12 cellular contexts compared by ENCODE assay signal in the genomic region with DNA sequence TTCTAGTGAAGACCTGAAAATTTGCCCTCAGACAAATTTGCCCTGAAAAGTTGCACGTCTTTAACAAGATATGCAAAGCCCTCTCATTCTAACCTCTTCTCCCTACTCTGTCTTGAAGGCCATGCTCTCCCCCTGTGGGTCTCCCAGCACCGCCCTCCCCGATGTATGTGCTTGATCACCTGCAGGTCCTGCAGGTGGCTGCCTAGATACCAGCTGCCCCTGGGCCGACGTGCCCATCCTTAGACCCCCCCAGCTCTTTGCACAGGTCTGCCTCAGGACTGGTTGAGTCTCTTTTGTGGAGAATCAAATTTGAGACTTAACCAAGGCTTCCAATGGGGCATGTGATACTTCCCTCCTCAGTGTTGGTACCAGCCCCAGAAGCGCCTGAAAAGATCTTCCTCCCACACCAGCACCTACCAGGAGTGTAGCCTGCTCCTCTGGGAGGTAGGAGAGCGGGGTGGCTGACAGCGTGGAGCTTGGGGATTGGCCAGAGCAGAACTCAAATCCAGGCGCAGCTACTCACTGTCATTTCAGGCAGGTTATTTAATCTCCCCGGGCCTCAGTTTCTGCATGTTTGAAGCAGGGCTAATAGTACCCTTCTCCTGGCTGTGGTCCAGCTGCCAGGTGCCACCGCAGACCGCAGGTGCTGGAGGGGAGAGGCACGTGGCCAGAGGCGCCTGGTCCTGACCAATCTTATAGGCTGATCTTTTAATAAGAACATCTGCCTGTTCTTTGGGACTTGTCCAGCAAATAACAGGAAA. TPM values are rescaled to one million over a fixed set of nuclear protein-coding genes. Genes with fewer than 3 reads are reported as not detected.
DNase-seq lines count a peak whose midpoint lies in the region; ATAC-seq and TF ChIP-seq lines count a peak whose summit lies in the region.
"Had no signal": no experiment of that assay in that cellular context is flagged by ENCODE, and none has a peak within 500 bp of the region (broad histone marks: within the 10 kb centered on the region; RNA-seq: fewer than 3 reads in every experiment).

No MANE protein-coding gene starts in this region.

- peak; percentile 46 for DNase-seq in LNCaP clone FGC (ENCODE audit: low read depth)
- peak; percentile 99 for DNase-seq in NCI-H2196 (lab: John Stamatoyannopoulos, UW; ENCODE audit: unreplicated experiment)
- peak in 1 of 2 donors; percentile 65 for DNase-seq in breast epithelium (ENCODE audit: low spot score in 2 of 2)
- DNase-seq in suprapubic skin (ENCODE audit: low spot score in 2 of 2), result no peak
- DNase-seq in omental fat pad (ENCODE audit: low spot score), result no peak
- DNase-seq in brain microvascular endothelial cell, result no peak
- DNase-seq: activated CD4-positive, alpha-beta T cell treated with anti-CD3 and anti-CD28 coated beads for 1 hour; CD8-positive, alpha-beta memory T cell; small intestine had no signal

- H3K4me1 ChIP-seq in breast epithelium, result peaks cover 0 to 7% of the 10 kb centered on the region in 2 donors
- H3K4me1 ChIP-seq in suprapubic skin, result peaks cover 50% of the 10 kb centered on the region

- no peak for TF ChIP-seq EP300 in suprapubic skin (IDR thresholded peaks at IDR 0.05)

- H3K4me3 ChIP-seq in LNCaP clone FGC (ENCODE audit: low read depth, low read length) (no peak overlapping the region), breast epithelium (no peak overlapping the region), suprapubic skin (no peak overlapping the region), brain microvascular endothelial cell (ENCODE audit: low read depth, low read length) (no peak overlapping the region)
- H3K4me3 ChIP-seq: GM12878, MG63 had no signal

- ATAC-seq in HG03159 (IDR thresholded peaks at IDR 0.05; ENCODE audit: unreplicated experiment) (no peak), omental fat pad (ENCODE audit: low FRiP score) (no peak)
- ATAC-seq: GM12878 had no signal

- in situ Hi-C loops in brain microvascular endothelial cell (cut with HindIII; ENCODE audit: low pct_ligation_motif_present, low sequenced_read_pairs), result no loop called here

- intact Hi-C loops in breast epithelium (cut with DNase I; ENCODE audit: low total_unique reads), result no loop called here

- H3K9me3 ChIP-seq in breast epithelium (no peaks in the 10 kb centered on the region), suprapubic skin (no peaks in the 10 kb centered on the region)
- H3K9me3 ChIP-seq: MG63 had no signal

- H3K27me3 ChIP-seq in breast epithelium (no peaks in the 10 kb centered on the region), suprapubic skin (no peaks in the 10 kb centered on the region), brain microvascular endothelial cell (replicated peaks) (no peaks in the 10 kb centered on the region)
- H3K27me3 ChIP-seq: MG63 had no signal

- no peak for TF ChIP-seq POLR2A in breast epithelium (IDR thresholded peaks at IDR 0.05)
- TF ChIP-seq POLR2A in suprapubic skin (IDR thresholded peaks at IDR 0.05), result no peak

- H3K27ac ChIP-seq in breast epithelium (peak overlapping the region; percentile 82 to 84), suprapubic skin (peak overlapping the region; percentile 52), brain microvascular endothelial cell (no peak overlapping the region)

- 47% methylated on average over 14 of the region's 14 CpGs for WGBS in suprapubic skin

- TF ChIP-seq CTCF in LNCaP clone FGC (IDR thresholded peaks at IDR 0.05; ENCODE audit: control insufficient read depth, extremely low read depth, insufficient read depth), result no peak
- TF ChIP-seq CTCF in breast epithelium (IDR thresholded peaks at IDR 0.05), result no peak
- no peak for TF ChIP-seq CTCF in suprapubic skin (IDR thresholded peaks at IDR 0.05)
- TF ChIP-seq CTCF in omental fat pad (IDR thresholded peaks at IDR 0.05), result no peak
- no peak for TF ChIP-seq CTCF in brain microvascular endothelial cell (IDR thresholded peaks at IDR 0.05; ENCODE audit: low read depth, low read length, missing control alignments)

- H3K36me3 ChIP-seq in breast epithelium (no peaks in the 10 kb centered on the region), suprapubic skin (peaks cover 8% of the 10 kb centered on the region), brain microvascular endothelial cell (replicated peaks) (no peaks in the 10 kb centered on the region)

RNA-seq across cellular contexts. Expression of gene MRPL38, which starts 4.5 kb away (rescaled TPM):
- 10 to 100 TPM; 29.4 to 39.0 (median 36.6) TPM for total RNA-seq in breast epithelium
- total RNA-seq in suprapubic skin, result 100 to 1,000 TPM in 1 of 4 donors, 10 to 100 TPM in 3; 41.7 to 113 (median 50.2) TPM
- 10 to 100 TPM; 24.9 to 46.0 (median 35.6) TPM for total RNA-seq in omental fat pad

RNA-seq across cellular contexts. Expression of gene TRIM65, which starts 12.5 kb away (rescaled TPM):
- total RNA-seq in breast epithelium (10 to 100 TPM; 16.7 to 28.8 (median 23.3) TPM), suprapubic skin (10 to 100 TPM; 22.5 to 44.6 (median 32.1) TPM), omental fat pad (10 to 100 TPM; 10.0 to 37.4 (median 16.2) TPM)

RNA-seq across cellular contexts. Expression of gene TRIM47, which starts 30.9 kb away (rescaled TPM):
- total RNA-seq in breast epithelium (10 to 100 TPM; 15.4 to 26.1 (median 23.3) TPM), suprapubic skin (10 to 100 TPM; 22.8 to 43.1 (median 27.7) TPM), omental fat pad (10 to 100 TPM; 18.5 to 53.8 (median 29.6) TPM)

RNA-seq across cellular contexts. Expression of gene FBF1, which starts 31.6 kb away (rescaled TPM):
- 10 to 100 TPM in 2 of 3 donors, 1 to 10 TPM in 1; 7.7 to 18.7 (median 17.7) TPM for total RNA-seq in breast epithelium
- total RNA-seq in suprapubic skin, result 10 to 100 TPM; 17.8 to 57.5 (median 27.9) TPM
- 1 to 10 TPM; 4.7 to 8.8 (median 7.0) TPM for total RNA-seq in omental fat pad

RNA-seq across cellular contexts. Expression of gene WBP2, which starts 54.1 kb away (rescaled TPM):
- total RNA-seq in breast epithelium, result 10 to 100 TPM; 44.9 to 63.2 (median 62.9) TPM
- 10 to 100 TPM; 64.9 to 99.4 (median 76.9) TPM for total RNA-seq in suprapubic skin
- total RNA-seq in omental fat pad, result 10 to 100 TPM; 43.1 to 72.3 (median 50.2) TPM

Comparison
In these comparisons a context has a peak if more than half of its experiments do, and no peak if none do; other contexts are left out.
1. DNase-seq: peak in LNCaP clone FGC (single experiment) and NCI-H2196 (single experiment); none in suprapubic skin (0 of 2), omental fat pad (single experiment) and brain microvascular endothelial cell (single experiment).